Comparison of ENCODE assay signal across 26 cellular contexts in genomic region chr17:54381482-54381881, GRCh38.
"Had no signal": no experiment of that assay in that cellular context is flagged by ENCODE, and none has a peak within 500 bp of the region (broad histone marks: within the 10 kb centered on the region; RNA-seq: fewer than 3 reads in every experiment).

No MANE protein-coding gene starts in this region.

- H3K9me3 ChIP-seq: colonic mucosa, esophagus squamous epithelium, gastrocnemius medialis, left lung, lower lobe of right lung had no signal

- H3K27me3 ChIP-seq: colonic mucosa, esophagus squamous epithelium, gastrocnemius medialis, heart right ventricle, left lung had no signal

- H3K4me3 ChIP-seq: colonic mucosa, esophagus squamous epithelium, gastrocnemius medialis, heart right ventricle, left lung, lower lobe of right lung, mucosa of descending colon had no signal

- DNase-seq: colonic mucosa; cortex of kidney; effector CD8-positive, alpha-beta T cell; effector memory CD8-positive, alpha-beta T cell; endodermal cell; erythroblast; esophagus squamous epithelium; foreskin fibroblast; foreskin melanocyte; gastrocnemius medialis; glutamatergic neuron; head of caudate nucleus; heart right ventricle; hippocampal formation; left cardiac atrium; left lung; left ventricle myocardium superior; lower lobe of right lung; mesenchymal stem cell; mucosa of descending colon; naive B cell had no signal

- H3K36me3 ChIP-seq: colonic mucosa, esophagus squamous epithelium, gastrocnemius medialis, heart right ventricle, left lung, lower lobe of right lung had no signal

- H3K27ac ChIP-seq: colonic mucosa, epithelial cell of prostate, esophagus squamous epithelium, gastrocnemius medialis, heart right ventricle, left lung, lower lobe of right lung had no signal

- H3K4me1 ChIP-seq: colonic mucosa, esophagus squamous epithelium, gastrocnemius medialis, heart right ventricle, left lung, lower lobe of right lung had no signal

- FAIRE-seq: endometrium, islet of Langerhans, keratinocyte had no signal

- ATAC-seq: effector memory CD8-positive, alpha-beta T cell; esophagus mucosa; gastrocnemius medialis; heart right ventricle; left cardiac atrium; left lung; left ventricle myocardium superior; lower lobe of right lung; mucosa of descending colon had no signal
